Comparison of ENCODE assay signal across 19 cellular contexts in genomic region chr7:66576646-66577045, GRCh38.
"Had no signal": no experiment of that assay in that cellular context is flagged by ENCODE, and none has a peak within 500 bp of the region (broad histone marks: within the 10 kb centered on the region; RNA-seq: fewer than 3 reads in every experiment).

No MANE protein-coding gene starts in this region.

- H3K4me3 ChIP-seq: coronary artery, esophagus muscularis mucosa, hepatocyte, left lung, prostate gland, right lobe of liver, smooth muscle cell, suprapubic skin, upper lobe of left lung had no signal

- H3K27me3 Mint-ChIP-seq: activated naive CD4-positive, alpha-beta T cell treated with anti-CD3 and anti-CD28 coated beads, Interleukin-2, amount 10 ng/mL, durations not matched to agents 7 days and 5 days; natural killer cell treated with Interleukin-12 subunit alpha and Interleukin-12 subunit beta and Interleukin-15 and Interleukin-18, amount 100 ng/mL, for 72 hours; stimulated activated naive CD8-positive, alpha-beta T cell treated with anti-CD3 and anti-CD28 coated beads, Interleukin-15, Interleukin-2, amounts not matched to agents 100 ng/mL and 50 ng/mL, for 24 hours had no signal

- H3K9me3 ChIP-seq: esophagus muscularis mucosa, left lung, prostate gland, right lobe of liver, suprapubic skin, upper lobe of left lung had no signal

- DNase-seq: activated CD4-positive, alpha-beta T cell treated with anti-CD3 and anti-CD28 coated beads, Interleukin-2, amount 50 U/mL, for 48 hours; activated naive CD4-positive, alpha-beta T cell treated with anti-CD3 and anti-CD28 coated beads, Interleukin-2, amount 10 ng/mL, durations not matched to agents 7 days and 5 days; islet precursor cell; left lung; mesenchymal stem cell; right lobe of liver; stimulated activated CD4-positive, alpha-beta T cell treated with anti-CD3 and anti-CD28 coated beads, Interleukin-4, amount 100 ng/mL, for 4 hours; stimulated activated CD8-positive, alpha-beta memory T cell treated with anti-CD3 and anti-CD28 coated beads, Interleukin-4, amount 100 ng/mL, for 48 hours; T1000; upper lobe of left lung had no signal

- H3K4me2 ChIP-seq: hepatocyte, smooth muscle cell had no signal

- H3K36me3 ChIP-seq: prostate gland had no signal

- ATAC-seq: left lung; natural killer cell treated with Interleukin-12 subunit alpha and Interleukin-12 subunit beta and Interleukin-15 and Interleukin-18, amount 100 ng/mL, for 72 hours; right lobe of liver had no signal

- H3K27ac ChIP-seq: coronary artery, esophagus muscularis mucosa, hepatocyte, left lung, prostate gland, right lobe of liver, suprapubic skin, upper lobe of left lung had no signal

- H3K9me3 Mint-ChIP-seq: activated naive CD4-positive, alpha-beta T cell treated with anti-CD3 and anti-CD28 coated beads, Interleukin-2, amount 10 ng/mL, durations not matched to agents 7 days and 5 days; activated T-helper 2 cell treated with anti-CD3 and anti-CD28 coated beads, Interferon-gamma antibody, Interleukin-2, Interleukin-4, amounts not matched to agents 10 μg/mL and 5 μg/mL and 100 μg/mL, durations not matched to agents 14 hours and 24 hours and 36 hours; natural killer cell treated with Interleukin-12 subunit alpha and Interleukin-12 subunit beta and Interleukin-15 and Interleukin-18, amount 100 ng/mL, for 72 hours; stimulated activated naive CD8-positive, alpha-beta T cell treated with anti-CD3 and anti-CD28 coated beads, Interleukin-15, Interleukin-2, amounts not matched to agents 100 ng/mL and 50 ng/mL, for 24 hours had no signal

- H3K4me3 Mint-ChIP-seq: activated naive CD4-positive, alpha-beta T cell treated with anti-CD3 and anti-CD28 coated beads, Interleukin-2, amount 10 ng/mL, durations not matched to agents 7 days and 5 days; natural killer cell treated with Interleukin-12 subunit alpha and Interleukin-12 subunit beta and Interleukin-15 and Interleukin-18, amount 100 ng/mL, for 72 hours; stimulated activated naive CD8-positive, alpha-beta T cell treated with anti-CD3 and anti-CD28 coated beads, Interleukin-15, Interleukin-2, amounts not matched to agents 100 ng/mL and 50 ng/mL, for 24 hours had no signal

- H3K27me3 ChIP-seq: esophagus muscularis mucosa, hepatocyte, left lung, right lobe of liver, suprapubic skin, upper lobe of left lung had no signal

- H3K4me1 ChIP-seq: prostate gland, right lobe of liver had no signal

- H3K27ac Mint-ChIP-seq: activated naive CD4-positive, alpha-beta T cell treated with anti-CD3 and anti-CD28 coated beads, Interleukin-2, amount 10 ng/mL, durations not matched to agents 7 days and 5 days; activated T-helper 2 cell treated with anti-CD3 and anti-CD28 coated beads, Interferon-gamma antibody, Interleukin-2, Interleukin-4, amounts not matched to agents 10 μg/mL and 5 μg/mL and 100 μg/mL, durations not matched to agents 14 hours and 24 hours and 36 hours; natural killer cell treated with Interleukin-12 subunit alpha and Interleukin-12 subunit beta and Interleukin-15 and Interleukin-18, amount 100 ng/mL, for 72 hours; stimulated activated naive CD8-positive, alpha-beta T cell treated with anti-CD3 and anti-CD28 coated beads, Interleukin-15, Interleukin-2, amounts not matched to agents 100 ng/mL and 50 ng/mL, for 24 hours had no signal

- H2AFZ ChIP-seq: hepatocyte had no signal
